In the genomic region with DNA sequence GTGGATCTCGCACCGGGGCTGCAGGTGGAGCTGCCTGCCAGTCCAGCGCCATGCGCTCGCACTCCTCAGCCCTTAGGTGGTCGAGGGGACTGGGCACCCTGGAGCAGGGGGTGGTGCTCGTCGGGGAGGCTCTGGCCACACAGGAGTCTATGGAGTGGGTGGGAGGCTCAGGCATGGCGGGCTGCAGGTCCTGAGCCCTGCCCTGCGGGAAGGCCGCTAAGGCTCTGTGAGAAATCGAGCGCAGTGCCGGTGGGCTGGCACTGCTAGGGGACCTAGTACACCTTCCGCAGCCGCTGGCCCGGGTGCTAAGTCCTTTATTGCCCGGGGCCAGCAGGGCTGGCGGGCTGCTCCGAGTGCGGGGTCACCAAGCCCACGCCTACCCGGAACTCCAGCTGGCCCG, we compare ENCODE assay signal across 6 cellular contexts. TPM values are rescaled to one million over a fixed set of nuclear protein-coding genes. Genes with fewer than 3 reads are reported as not detected.
"Had no signal": no experiment of that assay in that cellular context is flagged by ENCODE, and none has a peak within 500 bp of the region (broad histone marks: within the 10 kb centered on the region; RNA-seq: fewer than 3 reads in every experiment).

No MANE protein-coding gene starts in this region.

RNA-seq across cellular contexts. Expression of gene TGIF2LX, which starts 43.9 kb away (rescaled TPM):
- total RNA-seq: GM23248, GM23338, H1, H7, H9, HFFc6 had no signal
